ENCODE assay signal across 8 cellular contexts in the genomic region with DNA sequence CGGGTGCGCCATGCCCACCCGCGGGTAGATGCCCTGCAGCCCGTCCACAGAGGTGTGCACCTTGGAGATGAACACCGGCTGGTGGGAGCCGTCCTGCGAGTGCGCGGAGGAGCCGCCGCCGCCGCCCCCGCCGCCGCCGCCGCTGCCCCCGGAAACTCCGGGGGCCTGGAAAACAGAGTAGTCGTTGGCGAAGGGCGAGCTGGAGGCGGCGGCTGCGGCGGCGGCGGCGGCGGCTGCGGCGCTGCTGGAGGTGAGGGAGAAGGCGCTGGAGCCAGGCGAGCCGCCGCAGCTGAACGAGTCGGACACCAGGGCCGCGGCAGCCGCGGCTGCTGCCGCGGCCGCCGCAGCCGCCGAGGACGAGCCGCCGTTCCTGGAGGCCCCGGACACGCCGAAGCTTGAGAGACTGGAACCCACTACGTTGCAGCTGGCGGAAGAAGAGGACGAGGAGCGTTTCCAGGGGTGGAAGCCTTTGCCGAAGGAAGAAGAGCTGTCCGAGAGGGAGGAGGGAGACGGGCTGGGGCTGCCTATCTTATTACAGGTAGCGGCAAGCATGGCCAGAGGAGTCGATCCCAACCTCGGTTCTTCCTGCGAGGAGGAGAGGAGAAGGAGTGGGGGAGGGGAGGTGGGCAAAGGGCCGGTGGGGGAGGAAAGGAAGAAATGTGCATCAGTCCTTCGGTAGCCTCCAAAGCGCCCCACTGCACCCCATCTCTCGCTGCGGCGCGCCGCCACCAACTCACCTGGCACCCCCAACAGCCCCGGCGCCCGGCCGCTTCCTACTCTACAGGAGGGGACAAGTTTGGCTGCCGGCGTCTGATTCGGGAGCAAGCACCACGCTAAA. TPM values are rescaled to one million over a fixed set of nuclear protein-coding genes. Genes with fewer than 3 reads are reported as not detected.
DNase-seq lines count a peak whose midpoint lies in the region; ATAC-seq and TF ChIP-seq lines count a peak whose summit lies in the region.

No MANE protein-coding gene starts in this region.

- peaks cover 14% of the 10 kb centered on the region for H3K27me3 ChIP-seq in MG63
- peaks cover 99% of the 10 kb centered on the region for H3K27me3 ChIP-seq in BE2C

- H3K27me3 Mint-ChIP-seq in MCF 10A (ENCODE audit: insufficient read depth, unreplicated experiment) (peaks cover 33% of the 10 kb centered on the region), mesothelial cell of epicardium (ENCODE audit: low read depth) (peaks cover 95% of the 10 kb centered on the region)

- H3K36me3 Mint-ChIP-seq in MCF 10A (ENCODE audit: insufficient read depth, unreplicated experiment) = no peaks in the 10 kb centered on the region
- H3K36me3 Mint-ChIP-seq in mesothelial cell of epicardium = no peaks in the 10 kb centered on the region

- BruUV-seq in MCF 10A (replicated peaks; lab: Mats Ljungman, UMichigan) = no TSS peak

- DNase-seq in DMS153 (lab: John Stamatoyannopoulos, UW) = peak; percentile 49
- DNase-seq in MG63 = peak; percentile 48
- peak; percentile 44 for DNase-seq in MCF 10A (ENCODE audit: unreplicated experiment)
- DNase-seq in mesothelial cell of epicardium (ENCODE audit: low spot score in 2 of 2, unreplicated experiment in 2 of 2) = no peak
- DNase-seq in BE2C = no peak

- H3K4me3 ChIP-seq in MG63 = peak overlapping the region; percentile 51
- no peak overlapping the region for H3K4me3 ChIP-seq in BE2C (ENCODE audit: low read depth, low read length)

- H3K27ac Mint-ChIP-seq in MCF 10A (ENCODE audit: low read depth, unreplicated experiment) (peak overlapping the region; percentile 39), mesothelial cell of epicardium (no peak overlapping the region)

- ATAC-seq in HG03565 (IDR thresholded peaks at IDR 0.05; ENCODE audit: unreplicated experiment) (no peak), GM19351 (IDR thresholded peaks at IDR 0.05; ENCODE audit: unreplicated experiment) (no peak), HG03442 (IDR thresholded peaks at IDR 0.05; ENCODE audit: unreplicated experiment) (no peak)

- H3K4me3 Mint-ChIP-seq in MCF 10A (ENCODE audit: unreplicated experiment) (peak overlapping the region; percentile 86), mesothelial cell of epicardium (peak overlapping the region; percentile 48)

- POLR2A ChIA-PET in MCF 10A (lab: Yijun Ruan, JAX) = interaction anchor here (0.6 to 2.8 kb wide), 7 partner anchors 13 to 1160 kb away, joined by 3 to 19 read pairs (median 3); a partner anchor contains a TSS

- H3K4me1 ChIP-seq in BE2C = no peaks in the 10 kb centered on the region

- H3K4me1 Mint-ChIP-seq in MCF 10A (ENCODE audit: insufficient read depth, unreplicated experiment) (peaks cover 6% of the 10 kb centered on the region), mesothelial cell of epicardium (peaks cover 21% of the 10 kb centered on the region)

- TF ChIP-seq CTCF in MCF 10A (IDR thresholded peaks at IDR 0.05; ENCODE audit: unreplicated experiment) (no peak), mesothelial cell of epicardium (IDR thresholded peaks at IDR 0.05; ENCODE audit: unreplicated experiment) (no peak), BE2C (IDR thresholded peaks at IDR 0.05; ENCODE audit: low read depth, low read length) (no peak)

- H3K9me3 ChIP-seq in MG63 (no peaks in the 10 kb centered on the region), BE2C (peaks cover 3% of the 10 kb centered on the region; the same call in 1 of the 2 replicates)

- intact Hi-C loops in MCF 10A (cut with micrococcal nuclease) = loop anchor here (2.0 kb wide), 1 partner anchor 49 kb away; no protein-coding TSS in a partner anchor

- CTCF ChIA-PET in MCF 10A (lab: Yijun Ruan, JAX) = interaction anchor here (0.7 to 1.1 kb wide), 4 partner anchors 9 to 99 kb away, joined by 3 to 4 read pairs (median 3); no protein-coding TSS in a partner anchor

- H3K36me3 ChIP-seq in MG63 = no peaks in the 10 kb centered on the region
- no peaks in the 10 kb centered on the region for H3K36me3 ChIP-seq in BE2C

- H3K9me3 Mint-ChIP-seq in MCF 10A (ENCODE audit: unreplicated experiment) (no peaks in the 10 kb centered on the region), mesothelial cell of epicardium (no peaks in the 10 kb centered on the region)

RNA-seq across cellular contexts. Expression of a gene that starts 1.3 kb away (rescaled TPM):
- 1.5 and 6.5 TPM in 2 replicates for total RNA-seq in MG63 (2014; rRNA removed; shearing (Covaris generic); ENCODE audit: low replicate concordance)
- total RNA-seq in MCF 10A (2022) (0.16 and 0.71 TPM in 2 replicates), mesothelial cell of epicardium (not detected in 3 replicates)
- not detected for polyA plus RNA-seq in BE2C (2012; ENCODE audit: insufficient read depth, insufficient read length, low read depth)

Comparison
In these comparisons a context has a peak if more than half of its experiments do, and no peak if none do; other contexts are left out.
1. DNase-seq: peak in DMS153 (single experiment), MG63 (single experiment) and MCF 10A (single experiment); none in mesothelial cell of epicardium (0 of 2) and BE2C (single experiment).